Comparison of ENCODE assay signal across 8 cellular contexts in genomic region chr7:101217388-101218235, GRCh38. TPM values are rescaled to one million over a fixed set of nuclear protein-coding genes. Genes with fewer than 3 reads are reported as not detected.
DNase-seq lines count a peak whose midpoint lies in the region; ATAC-seq, FAIRE-seq and TF ChIP-seq lines count a peak whose summit lies in the region.

Gene PLOD3, minus strand, starts transcription at chr7:101217581. Its CDS starts 307 bp downstream, at chr7:101217274.
Gene ZNHIT1, plus strand, starts transcription at chr7:101218165. Its CDS starts 31 bp downstream, at chr7:101218196.

- DNase-seq in DMS79 (lab: John Stamatoyannopoulos, UW) (peak; percentile 92), RCC 7860 (ENCODE audit: low spot score) (peak; percentile 99), esophagus muscularis mucosa (ENCODE audit: extremely low spot score) (peak; percentile 99)
- peak; percentile 94 to 95 for DNase-seq in activated T-cell treated with anti-CD3 and anti-CD28 coated beads, Interleukin-2, amount 50 U/mL, for 72 hours
- peak; percentile 91 to 95 for DNase-seq in stimulated activated CD8-positive, alpha-beta memory T cell treated with anti-CD3 and anti-CD28 coated beads, Interleukin-7, amount 100 ng/mL, for 4 hours (ENCODE audit: low read depth in 2 of 2)

- peak within 1 kb of the TSS; percentile 88 for H3K27ac Mint-ChIP-seq in activated T-cell treated with anti-CD3 and anti-CD28 coated beads, Interleukin-2, amount 50 U/mL, for 72 hours

- H3K27me3 ChIP-seq in esophagus muscularis mucosa (no peaks in the 10 kb centered on the region), muscle layer of duodenum (ENCODE audit: low read depth, low read length) (no peaks in the 10 kb centered on the region)

- peaks cover 35 to 67% (median 46%) of the 10 kb centered on the region in 4 donors for H3K4me1 ChIP-seq in esophagus muscularis mucosa
- H3K4me1 ChIP-seq in muscle layer of duodenum (ENCODE audit: control insufficient read depth in 1 of 2, insufficient read depth in 2 of 2, low read length in 2 of 2): peaks cover 0 to 33% of the 10 kb centered on the region in 2 donors

- H3K36me3 ChIP-seq in KOPT-K1 (ENCODE audit: insufficient read depth, low read length): peaks cover 2% of the 10 kb centered on the region; the same call in 1 of the 2 replicates
- H3K36me3 ChIP-seq in esophagus muscularis mucosa: peaks cover 15 to 47% (median 37%) of the 10 kb centered on the region in 4 donors
- H3K36me3 ChIP-seq in muscle layer of duodenum (ENCODE audit: control insufficient read depth in 1 of 2, insufficient read depth in 2 of 2, low read length in 2 of 2): peaks cover 5 to 12% of the 10 kb centered on the region in 2 donors

- H3K9me3 ChIP-seq in KOPT-K1 (ENCODE audit: insufficient read depth, low read length, poor library complexity, severe bottlenecking) (no peaks in the 10 kb centered on the region), esophagus muscularis mucosa (no peaks in the 10 kb centered on the region), muscle layer of duodenum (ENCODE audit: control insufficient read depth in 1 of 2, low read length in 2 of 2) (no peaks in the 10 kb centered on the region)

- H3K4me1 Mint-ChIP-seq in activated T-cell treated with anti-CD3 and anti-CD28 coated beads, Interleukin-2, amount 50 U/mL, for 72 hours (ENCODE audit: low read depth): peaks cover 42% of the 10 kb centered on the region

- H3K27me3 Mint-ChIP-seq in activated T-cell treated with anti-CD3 and anti-CD28 coated beads, Interleukin-2, amount 50 U/mL, for 72 hours (ENCODE audit: low read depth): no peaks in the 10 kb centered on the region

- ATAC-seq in GM21786 (IDR thresholded peaks at IDR 0.05; ENCODE audit: unreplicated experiment): peak; percentile 64
- ATAC-seq in activated T-cell treated with anti-CD3 and anti-CD28 coated beads, Interleukin-2, amount 50 U/mL, for 72 hours (replicated peaks in 1 of 2): peak; percentile 81 to 84

- TF ChIP-seq CTCF in esophagus muscularis mucosa (IDR thresholded peaks at IDR 0.05): peak in 1 of 3 experiments; percentile 7

- peak within 1 kb of the TSS; percentile 96 to 99 for H3K4me3 Mint-ChIP-seq in activated T-cell treated with anti-CD3 and anti-CD28 coated beads, Interleukin-2, amount 50 U/mL, for 72 hours

- H3K27ac ChIP-seq in KOPT-K1 (ENCODE audit: low read depth, low read length, poor library complexity, severe bottlenecking): peak within 1 kb of the TSS; percentile 62
- peak within 1 kb of the TSS; percentile 85 to 97 (median 94) for H3K27ac ChIP-seq in esophagus muscularis mucosa (replicated peaks in 1 of 4)
- H3K27ac ChIP-seq in muscle layer of duodenum (ENCODE audit: low read length): peak within 1 kb of the TSS; percentile 97

- H3K36me3 Mint-ChIP-seq in activated T-cell treated with anti-CD3 and anti-CD28 coated beads, Interleukin-2, amount 50 U/mL, for 72 hours (ENCODE audit: insufficient read depth in 2 of 2): peaks cover 0 to 2% of the 10 kb centered on the region in 2 donors

- no peaks in the 10 kb centered on the region for H3K9me3 Mint-ChIP-seq in activated T-cell treated with anti-CD3 and anti-CD28 coated beads, Interleukin-2, amount 50 U/mL, for 72 hours

- H3K4me3 ChIP-seq in esophagus muscularis mucosa: peak within 1 kb of the TSS; percentile 71 to 93 (median 82)
- H3K4me3 ChIP-seq in muscle layer of duodenum (ENCODE audit: low read depth in 1 of 2, low read length in 2 of 2): peak within 1 kb of the TSS; percentile 89 to 94

- TF ChIP-seq POLR2A in esophagus muscularis mucosa (IDR thresholded peaks at IDR 0.05; ENCODE audit: low read depth): no peak

- intact Hi-C loops in esophagus muscularis mucosa (cut with DNase I): loop anchor here (2.0 kb wide), 1 partner anchor 27 kb away; the partner anchor contains the start of gene FIS1

- WGBS in esophagus muscularis mucosa: under 1% methylated on average over 52 of the region's 57 CpGs

- peak; percentile 92 for FAIRE-seq in RCC 7860 (lab: Jason Lieb, UNC)

- TF ChIP-seq EP300 in esophagus muscularis mucosa (IDR thresholded peaks at IDR 0.05): no peak

RNA-seq across cellular contexts. Expression of gene PLOD3, which starts in this region (rescaled TPM):
- total RNA-seq in activated T-cell treated with anti-CD3 and anti-CD28 coated beads, Interleukin-2, amount 50 U/mL, for 72 hours: 10 to 100 TPM; 28.8 to 34.4 TPM
- total RNA-seq in esophagus muscularis mucosa: 10 to 100 TPM; 30.3 to 60.2 (median 50.1) TPM

RNA-seq across cellular contexts. Expression of gene ZNHIT1, which starts in this region (rescaled TPM):
- total RNA-seq in activated T-cell treated with anti-CD3 and anti-CD28 coated beads, Interleukin-2, amount 50 U/mL, for 72 hours: 10 to 100 TPM; 36.6 to 38.9 TPM
- 10 to 100 TPM; 60.6 to 86.7 (median 77.6) TPM for total RNA-seq in esophagus muscularis mucosa

Comparison
In these comparisons a context has a peak if more than half of its experiments do, and no peak if none do; other contexts are left out.
1. Peak in every context shown above with its lines: DNase-seq, ATAC-seq, H3K4me3 ChIP-seq and H3K27ac ChIP-seq.